Comparison of ENCODE assay signal across 8 cellular contexts in genomic region chr3:113948015-113948917, GRCh38. TPM values are rescaled to one million over a fixed set of nuclear protein-coding genes. Genes with fewer than 3 reads are reported as not detected.
DNase-seq lines count a peak whose midpoint lies in the region; ATAC-seq, FAIRE-seq and TF ChIP-seq lines count a peak whose summit lies in the region.

No MANE protein-coding gene starts in this region.

- H2AFZ ChIP-seq in K562 (ENCODE audit: low read depth, low read length): peak overlapping the region; percentile 79

- FAIRE-seq in K562 (lab: Jason Lieb, UNC): no peak

- CTCF ChIA-PET in K562 (lab: Yijun Ruan, JAX; ENCODE audit: low intra/inter-chr PET ratio): no interaction called here

- TF ChIP-seq RAD21 in K562 (CRISPR knock-in tag; conservative IDR thresholded peaks at IDR 0.05 in 1 of 2, IDR thresholded peaks at IDR 0.05 in 1 of 2): no peak

- peak overlapping the region in 1 of 2 experiments; percentile 79; a peak in 2 of 4 replicates for H3K9ac ChIP-seq in K562 (ENCODE audit: insufficient read depth in 1 of 2, low read depth in 2 of 2, low read length in 2 of 2)

- DNase-seq in DMS 273 treated with DMSO at 0.1 percent for 48 hours (lab: John Stamatoyannopoulos, UW): peak; percentile 26
- peak; percentile 15 for DNase-seq in SK-N-DZ (ENCODE audit: low spot score)
- DNase-seq in K562 (ENCODE audit: extremely low read depth in 1 of 4, low spot score in 3 of 4): peak in 2 of 4 experiments; percentile 10 to 49
- peak; percentile 74 for DNase-seq in iPS-NIHi7 (ENCODE audit: extremely low spot score)
- DNase-seq in stimulated activated CD4-positive, alpha-beta T cell treated with anti-CD3 and anti-CD28 coated beads, Interleukin-15, amount 100 ng/mL, for 24 hours: peak; percentile 55
- no peak for DNase-seq in GOT3 (lab: John Stamatoyannopoulos, UW)

- no peaks in the 10 kb centered on the region for H3K9me1 ChIP-seq in K562 (ENCODE audit: control insufficient read depth, insufficient read depth, low read length)

- no peaks in the 10 kb centered on the region for H3K36me3 ChIP-seq in K562 (ENCODE audit: control insufficient read depth, insufficient read depth, low read length)

- peak; percentile 46 for ATAC-seq in GM21360 (IDR thresholded peaks at IDR 0.05; ENCODE audit: unreplicated experiment)
- ATAC-seq in HG03571 (IDR thresholded peaks at IDR 0.05; ENCODE audit: unreplicated experiment): peak; percentile 43
- ATAC-seq in K562: peak; percentile 62

- TF ChIP-seq POLR2A in K562 (conservative IDR thresholded peaks at IDR 0.05): no peak

- H3K4me2 ChIP-seq in K562 (ENCODE audit: insufficient read depth, low read length): peak overlapping the region; percentile 68

- peaks cover 0 to 15% of the 10 kb centered on the region in 2 experiments; a peak in 3 of 5 replicates for H3K4me1 ChIP-seq in K562 (replicated peaks in 1 of 2; ENCODE audit: control insufficient read depth in 2 of 2, insufficient read depth in 2 of 2, low read length in 2 of 2)

- in situ Hi-C loops in K562 (cut with MboI): no loop called here

- TF ChIP-seq EP300 in K562 (IDR thresholded peaks at IDR 0.05; ENCODE audit: low read length): no peak

- peaks cover 5 to 9% of the 10 kb centered on the region in 2 experiments; a peak in 4 of 5 replicates for H3K27me3 ChIP-seq in K562 (ENCODE audit: control insufficient read depth in 2 of 2, insufficient read depth in 2 of 2, low read length in 2 of 2)

- BruUV-seq in K562 (replicated peaks; lab: Mats Ljungman, UMichigan): no TSS peak

- intact Hi-C loops in K562 (cut with micrococcal nuclease): no loop called here

- no peaks in the 10 kb centered on the region for H3K9me3 ChIP-seq in K562 (replicated peaks; ENCODE audit: control insufficient read depth, insufficient read depth, low read depth, low read length)

- peak overlapping the region; percentile 43 for H3K4me3 ChIP-seq in K562

- no peaks in the 10 kb centered on the region for H4K20me1 ChIP-seq in K562 (replicated peaks; ENCODE audit: control insufficient read depth, insufficient read depth, low read length)

- no peak for TF ChIP-seq CTCF in K562 (IDR thresholded peaks at IDR 0.05 in 2 of 3, conservative IDR thresholded peaks at IDR 0.05 in 1 of 3; ENCODE audit: insufficient read depth in 2 of 3, low read depth in 1 of 3, low read length in 3 of 3)

- POLR2A ChIA-PET in K562 (lab: Yijun Ruan, JAX): no interaction called here

- no peak overlapping the region for H3K27ac ChIP-seq in K562 (ENCODE audit: extremely low read depth, low read depth, low read length)

- H3K79me2 ChIP-seq in K562 (ENCODE audit: control insufficient read depth, insufficient read depth, low read length): no peaks in the 10 kb centered on the region

- 27% methylated on average over 11 of the region's 65 CpGs for WGBS in K562 (ENCODE audit: insufficient coverage, low coverage, missing lambda C conversion rate)

TF ChIP-seq in K562, 482 proteins besides CTCF, POLR2A, EP300 and RAD21:
- peak; percentile 71; the same call in 1 of the 2 replicates for TF ChIP-seq ESRRA (IDR thresholded peaks at IDR 0.05; ENCODE audit: borderline replicate concordance, low read depth)
- TF ChIP-seq MECOM (CRISPR knock-in tag; IDR thresholded peaks at IDR 0.05): no peak
- peak; percentile 82 for TF ChIP-seq EGR1 (conservative IDR thresholded peaks at IDR 0.05)
- TF ChIP-seq RBBP5 (IDR thresholded peaks at IDR 0.05; ENCODE audit: borderline replicate concordance, insufficient read depth, low read length, poor library complexity, severe bottlenecking): peak; percentile 13

RNA-seq across cellular contexts. Expression of gene ZDHHC23, which starts 0.5 kb away (rescaled TPM):
- 0.95 and 1.4 TPM in 2 replicates for polyA plus RNA-seq in SK-N-DZ (2014; cell fraction: cytosol; rRNA removed)
- 4.7 and 5.4 TPM in 2 replicates for polyA plus RNA-seq in SK-N-DZ (2014; cell fraction: nucleus; rRNA removed)
- total RNA-seq in K562 (2011; cell fraction: chromatin; rRNA removed; ENCODE audit: low replicate concordance): 5.2 and 5.8 TPM in 2 replicates
- 1.8 and 2.2 TPM in 2 replicates for total RNA-seq in K562 (2011; cell fraction: nucleolus; rRNA removed)
- 3.1 and 4.7 TPM in 2 replicates for total RNA-seq in K562 (2011; cell fraction: nucleoplasm; rRNA removed)
- total RNA-seq in K562 (2014; rRNA removed) (0.27 and 1.0 TPM in 2 replicates), K562 (2014; rRNA removed; fragmentation: Illumina TruSeq; extraction: Trizol) (0.55 and 1.5 TPM in 2 replicates), K562 (2015; rRNA removed; fragmentation: Illumina TruSeq; extraction: Trizol) (0.40 and 0.41 TPM in 2 replicates), K562 (2021) (1.1 and 1.6 TPM in 2 replicates)
- polyA plus RNA-seq in K562 (2011; rRNA removed) (0.60 and 2.7 TPM in 2 replicates), K562 (2014; fragmentation: Illumina TruSeq; extraction: Trizol) (0.82 and 0.97 TPM in 2 replicates), K562 (2014; fragmentation: Nextera tagmentation; extraction: Ambion mirVana) (under 1 TPM; 0.22 to 0.25 TPM), K562 (2014; rRNA removed) (1.0 TPM in 2 replicates)
- 0.50 and 0.61 TPM in 2 replicates for polyA plus RNA-seq in K562 (2011; cell fraction: cytosol; rRNA removed)
- 2.2 and 5.6 TPM in 2 replicates for polyA plus RNA-seq in K562 (2011; cell fraction: nucleus; rRNA removed)
- polyA plus RNA-seq in K562 (2012): 0.47 and 0.72 TPM in 2 replicates
- polyA minus RNA-seq in K562 (2011; rRNA and poly(A)+ RNA removed): 1.2 and 2.7 TPM in 2 replicates
- 0.27 and 0.57 TPM in 2 replicates for polyA minus RNA-seq in K562 (2011; cell fraction: cytosol; rRNA and poly(A)+ RNA removed)
- 1.3 and 2.7 TPM in 2 replicates for polyA minus RNA-seq in K562 (2011; cell fraction: nucleus; rRNA and poly(A)+ RNA removed)
